In the genomic region with DNA sequence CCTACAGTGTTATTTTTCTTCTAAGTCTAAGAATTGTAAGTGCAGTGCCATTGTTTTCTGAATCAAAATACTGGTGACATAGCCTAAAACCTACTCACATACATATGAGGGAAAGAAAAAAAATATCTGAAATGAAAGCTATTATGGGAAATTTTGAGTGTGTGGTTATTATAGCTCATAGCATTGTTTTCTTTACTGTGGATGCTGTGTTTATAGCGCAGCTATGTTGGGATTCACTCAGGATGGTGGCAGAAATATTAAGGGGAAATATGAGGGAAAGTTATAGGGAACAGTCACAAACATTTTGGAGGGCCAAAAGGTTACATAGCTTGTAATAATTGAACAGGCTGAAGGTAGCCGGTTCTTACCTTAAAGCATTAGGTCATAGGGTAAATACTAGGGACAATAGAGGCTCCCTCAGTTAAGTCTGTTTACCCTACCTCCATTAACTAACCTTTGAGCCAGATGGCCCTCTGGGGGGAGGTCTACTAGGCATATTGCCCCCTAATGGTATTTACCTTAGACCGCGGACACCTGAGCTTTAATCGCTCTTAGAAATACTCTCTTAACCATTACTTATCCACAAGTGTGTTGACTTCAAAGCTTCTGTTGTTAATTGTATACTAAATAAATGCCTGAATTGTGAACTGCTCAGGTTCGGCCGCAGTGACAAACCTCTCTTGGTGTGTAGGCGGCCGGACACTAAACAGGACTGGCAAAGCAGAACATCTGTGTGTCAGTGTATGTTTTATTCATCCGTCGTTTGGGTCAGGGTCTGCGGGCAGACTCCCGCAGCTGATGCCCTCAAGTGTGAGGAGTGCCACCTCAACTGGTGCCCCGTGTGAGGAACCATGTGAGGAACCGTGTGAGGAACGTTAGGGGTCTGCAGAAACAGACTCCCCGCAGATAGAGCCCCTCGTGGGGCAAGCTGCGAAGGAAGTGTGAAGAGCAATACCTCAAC, we compare ENCODE assay signal across 1 cellular context.
TF ChIP-seq lines count a peak whose summit lies in the region.

No MANE protein-coding gene starts in this region.

TF ChIP-seq in HepG2, 621 proteins besides CTCF, POLR2A, EP300 and RAD21 (continued from another document and continues in another):
- TF ChIP-seq, protein P1, sequence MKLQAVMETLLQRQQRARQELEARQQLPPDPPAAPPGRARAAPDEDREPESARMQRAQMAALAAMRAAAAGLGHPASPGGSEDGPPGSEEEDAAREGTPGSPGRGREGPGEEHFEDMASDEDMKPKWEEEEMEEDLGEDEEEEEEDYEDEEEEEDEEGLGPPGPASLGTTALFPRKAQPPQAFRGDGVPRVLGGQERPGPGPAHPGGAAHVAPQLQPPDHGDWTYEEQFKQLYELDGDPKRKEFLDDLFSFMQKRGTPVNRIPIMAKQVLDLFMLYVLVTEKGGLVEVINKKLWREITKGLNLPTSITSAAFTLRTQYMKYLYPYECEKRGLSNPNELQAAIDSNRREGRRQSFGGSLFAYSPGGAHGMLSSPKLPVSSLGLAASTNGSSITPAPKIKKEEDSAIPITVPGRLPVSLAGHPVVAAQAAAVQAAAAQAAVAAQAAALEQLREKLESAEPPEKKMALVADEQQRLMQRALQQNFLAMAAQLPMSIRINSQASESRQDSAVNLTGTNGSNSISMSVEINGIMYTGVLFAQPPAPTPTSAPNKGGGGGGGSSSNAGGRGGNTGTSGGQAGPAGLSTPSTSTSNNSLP (IDR thresholded peaks at IDR 0.05; ENCODE audit: low read depth, low read length): peak; percentile 52
- TF ChIP-seq RFX5 (IDR thresholded peaks at IDR 0.05; ENCODE audit: low read depth, low read length) (no peak), POLR2AphosphoS2 (IDR thresholded peaks at IDR 0.05; ENCODE audit: low read depth, low read length) (no peak), ZNF550 (CRISPR knock-in tag; IDR thresholded peaks at IDR 0.05; ENCODE audit: borderline replicate concordance) (no peak), ZNF124 (CRISPR knock-in tag; IDR thresholded peaks at IDR 0.05) (no peak; the same call in 1 of the 2 replicates), ELF3 (CRISPR knock-in tag; IDR thresholded peaks at IDR 0.05) (peak; percentile 71), MZF1 (CRISPR knock-in tag; IDR thresholded peaks at IDR 0.05; ENCODE audit: borderline replicate concordance) (no peak), ZNF10 (CRISPR knock-in tag; IDR thresholded peaks at IDR 0.05; ENCODE audit: borderline replicate concordance, low read depth) (no peak), ZNF446 (CRISPR knock-in tag; IDR thresholded peaks at IDR 0.05) (no peak), IKZF4 (CRISPR knock-in tag; IDR thresholded peaks at IDR 0.05; ENCODE audit: borderline replicate concordance, low read depth, not compliant biosample characterization) (no peak), GABPA (IDR thresholded peaks at IDR 0.05; ENCODE audit: low read depth, low read length) (no peak), GABPA (CRISPR knock-in tag; IDR thresholded peaks at IDR 0.05; ENCODE audit: low read depth) (peak; percentile 21; the same call in 1 of the 2 replicates), ZNF12 (CRISPR knock-in tag; IDR thresholded peaks at IDR 0.05) (0 out of 2 replicates have a peak, but pooled peaks have one; percentile 5), ATF7 (IDR thresholded peaks at IDR 0.05) (peak; percentile 84), ATF7 (CRISPR knock-in tag; IDR thresholded peaks at IDR 0.05) (peak; percentile 96; the same call in 1 of the 2 replicates), KAT8 (CRISPR knock-in tag; IDR thresholded peaks at IDR 0.05) (peak; percentile 66), EEA1 (CRISPR knock-in tag; IDR thresholded peaks at IDR 0.05; ENCODE audit: borderline replicate concordance) (no peak), ZNF652 (CRISPR knock-in tag; IDR thresholded peaks at IDR 0.05; ENCODE audit: borderline replicate concordance, low read depth) (peak; percentile 96), YEATS4 (CRISPR knock-in tag; IDR thresholded peaks at IDR 0.05; ENCODE audit: borderline replicate concordance) (peak; percentile 12; the same call in 1 of the 2 replicates), FOXK1 (CRISPR knock-in tag; IDR thresholded peaks at IDR 0.05; ENCODE audit: borderline replicate concordance, low read depth) (peak; percentile 82), TEAD2 (CRISPR knock-in tag; IDR thresholded peaks at IDR 0.05) (no peak), PITX1 (CRISPR knock-in tag; IDR thresholded peaks at IDR 0.05) (peak; percentile 95), SOX5 (CRISPR knock-in tag; IDR thresholded peaks at IDR 0.05; ENCODE audit: borderline replicate concordance) (peak; percentile 99), MBD4 (IDR thresholded peaks at IDR 0.05; ENCODE audit: borderline replicate concordance, low read length) (no peak)
- TF ChIP-seq, protein P2, sequence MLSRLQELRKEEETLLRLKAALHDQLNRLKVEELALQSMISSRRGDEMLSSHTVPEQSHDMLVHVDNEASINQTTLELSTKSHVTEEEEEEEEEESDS (CRISPR knock-in tag; IDR thresholded peaks at IDR 0.05; ENCODE audit: borderline replicate concordance): no peak
- TF ChIP-seq, protein P3, sequence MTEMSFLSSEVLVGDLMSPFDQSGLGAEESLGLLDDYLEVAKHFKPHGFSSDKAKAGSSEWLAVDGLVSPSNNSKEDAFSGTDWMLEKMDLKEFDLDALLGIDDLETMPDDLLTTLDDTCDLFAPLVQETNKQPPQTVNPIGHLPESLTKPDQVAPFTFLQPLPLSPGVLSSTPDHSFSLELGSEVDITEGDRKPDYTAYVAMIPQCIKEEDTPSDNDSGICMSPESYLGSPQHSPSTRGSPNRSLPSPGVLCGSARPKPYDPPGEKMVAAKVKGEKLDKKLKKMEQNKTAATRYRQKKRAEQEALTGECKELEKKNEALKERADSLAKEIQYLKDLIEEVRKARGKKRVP (CRISPR knock-in tag; IDR thresholded peaks at IDR 0.05): no peak
- TF ChIP-seq, protein P4, sequence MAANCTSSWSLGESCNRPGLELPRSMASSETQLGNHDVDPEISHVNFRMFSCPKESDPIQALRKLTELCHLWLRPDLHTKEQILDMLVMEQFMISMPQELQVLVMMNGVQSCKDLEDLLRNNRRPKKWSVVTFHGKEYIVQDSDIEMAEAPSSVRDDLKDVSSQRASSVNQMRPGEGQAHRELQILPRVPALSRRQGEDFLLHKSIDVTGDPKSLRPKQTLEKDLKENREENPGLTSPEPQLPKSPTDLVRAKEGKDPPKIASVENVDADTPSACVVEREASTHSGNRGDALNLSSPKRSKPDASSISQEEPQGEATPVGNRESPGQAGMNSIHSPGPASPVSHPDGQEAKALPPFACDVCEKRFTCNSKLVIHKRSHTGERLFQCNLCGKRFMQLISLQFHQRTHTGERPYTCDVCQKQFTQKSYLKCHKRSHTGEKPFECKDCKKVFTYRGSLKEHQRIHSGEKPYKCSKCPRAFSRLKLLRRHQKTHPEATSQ (CRISPR knock-in tag; IDR thresholded peaks at IDR 0.05; ENCODE audit: borderline replicate concordance): peak; percentile 89; the same call in 1 of the 2 replicates
- TF ChIP-seq, protein P5, sequence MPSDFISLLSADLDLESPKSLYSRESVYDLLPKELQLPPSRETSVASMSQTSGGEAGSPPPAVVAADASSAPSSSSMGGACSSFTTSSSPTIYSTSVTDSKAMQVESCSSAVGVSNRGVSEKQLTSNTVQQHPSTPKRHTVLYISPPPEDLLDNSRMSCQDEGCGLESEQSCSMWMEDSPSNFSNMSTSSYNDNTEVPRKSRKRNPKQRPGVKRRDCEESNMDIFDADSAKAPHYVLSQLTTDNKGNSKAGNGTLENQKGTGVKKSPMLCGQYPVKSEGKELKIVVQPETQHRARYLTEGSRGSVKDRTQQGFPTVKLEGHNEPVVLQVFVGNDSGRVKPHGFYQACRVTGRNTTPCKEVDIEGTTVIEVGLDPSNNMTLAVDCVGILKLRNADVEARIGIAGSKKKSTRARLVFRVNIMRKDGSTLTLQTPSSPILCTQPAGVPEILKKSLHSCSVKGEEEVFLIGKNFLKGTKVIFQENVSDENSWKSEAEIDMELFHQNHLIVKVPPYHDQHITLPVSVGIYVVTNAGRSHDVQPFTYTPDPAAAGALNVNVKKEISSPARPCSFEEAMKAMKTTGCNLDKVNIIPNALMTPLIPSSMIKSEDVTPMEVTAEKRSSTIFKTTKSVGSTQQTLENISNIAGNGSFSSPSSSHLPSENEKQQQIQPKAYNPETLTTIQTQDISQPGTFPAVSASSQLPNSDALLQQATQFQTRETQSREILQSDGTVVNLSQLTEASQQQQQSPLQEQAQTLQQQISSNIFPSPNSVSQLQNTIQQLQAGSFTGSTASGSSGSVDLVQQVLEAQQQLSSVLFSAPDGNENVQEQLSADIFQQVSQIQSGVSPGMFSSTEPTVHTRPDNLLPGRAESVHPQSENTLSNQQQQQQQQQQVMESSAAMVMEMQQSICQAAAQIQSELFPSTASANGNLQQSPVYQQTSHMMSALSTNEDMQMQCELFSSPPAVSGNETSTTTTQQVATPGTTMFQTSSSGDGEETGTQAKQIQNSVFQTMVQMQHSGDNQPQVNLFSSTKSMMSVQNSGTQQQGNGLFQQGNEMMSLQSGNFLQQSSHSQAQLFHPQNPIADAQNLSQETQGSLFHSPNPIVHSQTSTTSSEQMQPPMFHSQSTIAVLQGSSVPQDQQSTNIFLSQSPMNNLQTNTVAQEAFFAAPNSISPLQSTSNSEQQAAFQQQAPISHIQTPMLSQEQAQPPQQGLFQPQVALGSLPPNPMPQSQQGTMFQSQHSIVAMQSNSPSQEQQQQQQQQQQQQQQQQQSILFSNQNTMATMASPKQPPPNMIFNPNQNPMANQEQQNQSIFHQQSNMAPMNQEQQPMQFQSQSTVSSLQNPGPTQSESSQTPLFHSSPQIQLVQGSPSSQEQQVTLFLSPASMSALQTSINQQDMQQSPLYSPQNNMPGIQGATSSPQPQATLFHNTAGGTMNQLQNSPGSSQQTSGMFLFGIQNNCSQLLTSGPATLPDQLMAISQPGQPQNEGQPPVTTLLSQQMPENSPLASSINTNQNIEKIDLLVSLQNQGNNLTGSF (CRISPR knock-in tag; IDR thresholded peaks at IDR 0.05): no peak
- TF ChIP-seq, protein P6, sequence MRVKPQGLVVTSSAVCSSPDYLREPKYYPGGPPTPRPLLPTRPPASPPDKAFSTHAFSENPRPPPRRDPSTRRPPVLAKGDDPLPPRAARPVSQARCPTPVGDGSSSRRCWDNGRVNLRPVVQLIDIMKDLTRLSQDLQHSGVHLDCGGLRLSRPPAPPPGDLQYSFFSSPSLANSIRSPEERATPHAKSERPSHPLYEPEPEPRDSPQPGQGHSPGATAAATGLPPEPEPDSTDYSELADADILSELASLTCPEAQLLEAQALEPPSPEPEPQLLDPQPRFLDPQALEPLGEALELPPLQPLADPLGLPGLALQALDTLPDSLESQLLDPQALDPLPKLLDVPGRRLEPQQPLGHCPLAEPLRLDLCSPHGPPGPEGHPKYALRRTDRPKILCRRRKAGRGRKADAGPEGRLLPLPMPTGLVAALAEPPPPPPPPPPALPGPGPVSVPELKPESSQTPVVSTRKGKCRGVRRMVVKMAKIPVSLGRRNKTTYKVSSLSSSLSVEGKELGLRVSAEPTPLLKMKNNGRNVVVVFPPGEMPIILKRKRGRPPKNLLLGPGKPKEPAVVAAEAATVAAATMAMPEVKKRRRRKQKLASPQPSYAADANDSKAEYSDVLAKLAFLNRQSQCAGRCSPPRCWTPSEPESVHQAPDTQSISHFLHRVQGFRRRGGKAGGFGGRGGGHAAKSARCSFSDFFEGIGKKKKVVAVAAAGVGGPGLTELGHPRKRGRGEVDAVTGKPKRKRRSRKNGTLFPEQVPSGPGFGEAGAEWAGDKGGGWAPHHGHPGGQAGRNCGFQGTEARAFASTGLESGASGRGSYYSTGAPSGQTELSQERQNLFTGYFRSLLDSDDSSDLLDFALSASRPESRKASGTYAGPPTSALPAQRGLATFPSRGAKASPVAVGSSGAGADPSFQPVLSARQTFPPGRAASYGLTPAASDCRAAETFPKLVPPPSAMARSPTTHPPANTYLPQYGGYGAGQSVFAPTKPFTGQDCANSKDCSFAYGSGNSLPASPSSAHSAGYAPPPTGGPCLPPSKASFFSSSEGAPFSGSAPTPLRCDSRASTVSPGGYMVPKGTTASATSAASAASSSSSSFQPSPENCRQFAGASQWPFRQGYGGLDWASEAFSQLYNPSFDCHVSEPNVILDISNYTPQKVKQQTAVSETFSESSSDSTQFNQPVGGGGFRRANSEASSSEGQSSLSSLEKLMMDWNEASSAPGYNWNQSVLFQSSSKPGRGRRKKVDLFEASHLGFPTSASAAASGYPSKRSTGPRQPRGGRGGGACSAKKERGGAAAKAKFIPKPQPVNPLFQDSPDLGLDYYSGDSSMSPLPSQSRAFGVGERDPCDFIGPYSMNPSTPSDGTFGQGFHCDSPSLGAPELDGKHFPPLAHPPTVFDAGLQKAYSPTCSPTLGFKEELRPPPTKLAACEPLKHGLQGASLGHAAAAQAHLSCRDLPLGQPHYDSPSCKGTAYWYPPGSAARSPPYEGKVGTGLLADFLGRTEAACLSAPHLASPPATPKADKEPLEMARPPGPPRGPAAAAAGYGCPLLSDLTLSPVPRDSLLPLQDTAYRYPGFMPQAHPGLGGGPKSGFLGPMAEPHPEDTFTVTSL (CRISPR knock-in tag; IDR thresholded peaks at IDR 0.05; ENCODE audit: borderline replicate concordance): peak; percentile 98
- TF ChIP-seq, protein P7, sequence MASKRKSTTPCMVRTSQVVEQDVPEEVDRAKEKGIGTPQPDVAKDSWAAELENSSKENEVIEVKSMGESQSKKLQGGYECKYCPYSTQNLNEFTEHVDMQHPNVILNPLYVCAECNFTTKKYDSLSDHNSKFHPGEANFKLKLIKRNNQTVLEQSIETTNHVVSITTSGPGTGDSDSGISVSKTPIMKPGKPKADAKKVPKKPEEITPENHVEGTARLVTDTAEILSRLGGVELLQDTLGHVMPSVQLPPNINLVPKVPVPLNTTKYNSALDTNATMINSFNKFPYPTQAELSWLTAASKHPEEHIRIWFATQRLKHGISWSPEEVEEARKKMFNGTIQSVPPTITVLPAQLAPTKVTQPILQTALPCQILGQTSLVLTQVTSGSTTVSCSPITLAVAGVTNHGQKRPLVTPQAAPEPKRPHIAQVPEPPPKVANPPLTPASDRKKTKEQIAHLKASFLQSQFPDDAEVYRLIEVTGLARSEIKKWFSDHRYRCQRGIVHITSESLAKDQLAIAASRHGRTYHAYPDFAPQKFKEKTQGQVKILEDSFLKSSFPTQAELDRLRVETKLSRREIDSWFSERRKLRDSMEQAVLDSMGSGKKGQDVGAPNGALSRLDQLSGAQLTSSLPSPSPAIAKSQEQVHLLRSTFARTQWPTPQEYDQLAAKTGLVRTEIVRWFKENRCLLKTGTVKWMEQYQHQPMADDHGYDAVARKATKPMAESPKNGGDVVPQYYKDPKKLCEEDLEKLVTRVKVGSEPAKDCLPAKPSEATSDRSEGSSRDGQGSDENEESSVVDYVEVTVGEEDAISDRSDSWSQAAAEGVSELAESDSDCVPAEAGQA (IDR thresholded peaks at IDR 0.05; ENCODE audit: low read depth): peak; percentile 24; the same call in 1 of the 2 replicates
- TF ChIP-seq, protein P7 (CRISPR knock-in tag; IDR thresholded peaks at IDR 0.05; ENCODE audit: borderline replicate concordance): no peak
